Comparison of ENCODE assay signal across 1 cellular context in the genomic region with DNA sequence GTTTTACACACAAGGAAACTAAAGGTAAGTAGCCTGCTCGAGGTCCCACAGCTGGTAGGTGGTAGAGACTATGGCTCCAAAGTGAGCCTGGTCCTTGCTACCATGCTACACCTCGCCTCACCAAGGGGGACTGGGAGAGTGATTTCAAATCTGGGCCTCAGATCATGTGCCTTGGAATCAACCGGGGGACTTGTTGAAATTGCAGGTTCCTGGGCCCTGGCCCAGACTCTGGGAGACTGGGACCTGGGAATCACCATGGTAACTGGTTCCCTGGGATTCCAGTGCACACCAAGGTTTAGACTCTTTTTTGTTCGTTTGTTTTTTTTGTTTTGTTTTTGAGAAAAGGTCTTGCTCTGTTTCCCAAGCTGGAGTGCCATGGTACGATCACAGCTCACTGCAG.
TF ChIP-seq lines count a peak whose summit lies in the region.

No MANE protein-coding gene starts in this region.

TF ChIP-seq in GM23338, 12 proteins besides CTCF, POLR2A, EP300 and RAD21 (continued from another document):
- TF ChIP-seq, protein P1, sequence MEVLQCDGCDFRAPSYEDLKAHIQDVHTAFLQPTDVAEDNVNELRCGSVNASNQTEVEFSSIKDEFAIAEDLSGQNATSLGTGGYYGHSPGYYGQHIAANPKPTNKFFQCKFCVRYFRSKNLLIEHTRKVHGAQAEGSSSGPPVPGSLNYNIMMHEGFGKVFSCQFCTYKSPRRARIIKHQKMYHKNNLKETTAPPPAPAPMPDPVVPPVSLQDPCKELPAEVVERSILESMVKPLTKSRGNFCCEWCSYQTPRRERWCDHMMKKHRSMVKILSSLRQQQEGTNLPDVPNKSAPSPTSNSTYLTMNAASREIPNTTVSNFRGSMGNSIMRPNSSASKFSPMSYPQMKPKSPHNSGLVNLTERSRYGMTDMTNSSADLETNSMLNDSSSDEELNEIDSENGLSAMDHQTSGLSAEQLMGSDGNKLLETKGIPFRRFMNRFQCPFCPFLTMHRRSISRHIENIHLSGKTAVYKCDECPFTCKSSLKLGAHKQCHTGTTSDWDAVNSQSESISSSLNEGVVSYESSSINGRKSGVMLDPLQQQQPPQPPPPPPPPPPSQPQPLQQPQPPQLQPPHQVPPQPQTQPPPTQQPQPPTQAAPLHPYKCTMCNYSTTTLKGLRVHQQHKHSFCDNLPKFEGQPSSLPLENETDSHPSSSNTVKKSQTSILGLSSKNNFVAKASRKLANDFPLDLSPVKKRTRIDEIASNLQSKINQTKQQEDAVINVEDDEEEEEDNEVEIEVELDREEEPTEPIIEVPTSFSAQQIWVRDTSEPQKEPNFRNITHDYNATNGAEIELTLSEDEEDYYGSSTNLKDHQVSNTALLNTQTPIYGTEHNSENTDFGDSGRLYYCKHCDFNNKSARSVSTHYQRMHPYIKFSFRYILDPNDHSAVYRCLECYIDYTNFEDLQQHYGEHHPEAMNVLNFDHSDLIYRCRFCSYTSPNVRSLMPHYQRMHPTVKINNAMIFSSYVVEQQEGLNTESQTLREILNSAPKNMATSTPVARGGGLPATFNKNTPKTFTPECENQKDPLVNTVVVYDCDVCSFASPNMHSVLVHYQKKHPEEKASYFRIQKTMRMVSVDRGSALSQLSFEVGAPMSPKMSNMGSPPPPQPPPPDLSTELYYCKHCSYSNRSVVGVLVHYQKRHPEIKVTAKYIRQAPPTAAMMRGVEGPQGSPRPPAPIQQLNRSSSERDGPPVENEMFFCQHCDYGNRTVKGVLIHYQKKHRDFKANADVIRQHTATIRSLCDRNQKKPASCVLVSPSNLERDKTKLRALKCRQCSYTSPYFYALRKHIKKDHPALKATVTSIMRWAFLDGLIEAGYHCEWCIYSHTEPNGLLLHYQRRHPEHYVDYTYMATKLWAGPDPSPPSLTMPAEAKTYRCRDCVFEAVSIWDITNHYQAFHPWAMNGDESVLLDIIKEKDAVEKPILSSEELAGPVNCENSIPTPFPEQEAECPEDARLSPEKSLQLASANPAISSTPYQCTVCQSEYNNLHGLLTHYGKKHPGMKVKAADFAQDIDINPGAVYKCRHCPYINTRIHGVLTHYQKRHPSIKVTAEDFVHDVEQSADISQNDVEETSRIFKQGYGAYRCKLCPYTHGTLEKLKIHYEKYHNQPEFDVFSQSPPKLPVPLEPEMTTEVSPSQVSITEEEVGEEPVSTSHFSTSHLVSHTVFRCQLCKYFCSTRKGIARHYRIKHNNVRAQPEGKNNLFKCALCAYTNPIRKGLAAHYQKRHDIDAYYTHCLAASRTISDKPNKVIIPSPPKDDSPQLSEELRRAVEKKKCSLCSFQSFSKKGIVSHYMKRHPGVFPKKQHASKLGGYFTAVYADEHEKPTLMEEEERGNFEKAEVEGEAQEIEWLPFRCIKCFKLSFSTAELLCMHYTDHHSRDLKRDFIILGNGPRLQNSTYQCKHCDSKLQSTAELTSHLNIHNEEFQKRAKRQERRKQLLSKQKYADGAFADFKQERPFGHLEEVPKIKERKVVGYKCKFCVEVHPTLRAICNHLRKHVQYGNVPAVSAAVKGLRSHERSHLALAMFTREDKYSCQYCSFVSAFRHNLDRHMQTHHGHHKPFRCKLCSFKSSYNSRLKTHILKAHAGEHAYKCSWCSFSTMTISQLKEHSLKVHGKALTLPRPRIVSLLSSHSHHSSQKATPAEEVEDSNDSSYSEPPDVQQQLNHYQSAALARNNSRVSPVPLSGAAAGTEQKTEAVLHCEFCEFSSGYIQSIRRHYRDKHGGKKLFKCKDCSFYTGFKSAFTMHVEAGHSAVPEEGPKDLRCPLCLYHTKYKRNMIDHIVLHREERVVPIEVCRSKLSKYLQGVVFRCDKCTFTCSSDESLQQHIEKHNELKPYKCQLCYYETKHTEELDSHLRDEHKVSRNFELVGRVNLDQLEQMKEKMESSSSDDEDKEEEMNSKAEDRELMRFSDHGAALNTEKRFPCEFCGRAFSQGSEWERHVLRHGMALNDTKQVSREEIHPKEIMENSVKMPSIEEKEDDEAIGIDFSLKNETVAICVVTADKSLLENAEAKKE (CRISPR knock-in tag; IDR thresholded peaks at IDR 0.05), result no peak
TF ChIP-seq in GM23338: peak in this region for 0.
